In genomic region chr17:41417576-41418015, GRCh38 we compare ENCODE assay signal across 10 cellular contexts. TPM values are rescaled to one million over a fixed set of nuclear protein-coding genes. Genes with fewer than 3 reads are reported as not detected.
A peak's percentile ranks its signal among the peaks of the same experiment; 100 is the strongest.
DNase-seq lines count a peak whose midpoint lies in the region; ATAC-seq, FAIRE-seq and TF ChIP-seq lines count a peak whose summit lies in the region.
"Had no signal": no experiment of that assay in that cellular context is flagged by ENCODE, and none has a peak within 500 bp of the region (broad histone marks: within the 10 kb centered on the region; RNA-seq: fewer than 3 reads in every experiment).

No MANE protein-coding gene starts in this region.

- H3K27ac Mint-ChIP-seq in neural crest cell (ENCODE audit: unreplicated experiment), result no peak overlapping the region

- intact Hi-C loops in IMR-90 (cut with micrococcal nuclease), result no loop called here

- peak overlapping the region; percentile 54 for H2BK20ac ChIP-seq in IMR-90 (ENCODE audit: low read depth, low read length)

- peaks cover 30% of the 10 kb centered on the region for H3K4me1 Mint-ChIP-seq in neural crest cell

- no peaks in the 10 kb centered on the region for H3K79me1 ChIP-seq in IMR-90 (ENCODE audit: low read depth in 1 of 2, low read length in 2 of 2)

- peak overlapping the region; percentile 85; the same call in 1 of the 2 replicates for H2AK5ac ChIP-seq in IMR-90 (ENCODE audit: low read depth, low read length)

- 0 out of 2 replicates have a peak overlapping the region, but pooled peaks have one; percentile 12 for H3K4me2 ChIP-seq in IMR-90 (ENCODE audit: low read depth, low read length)

- dilution Hi-C loops in IMR-90 (cut with HindIII; ENCODE audit: low sequenced_read_pairs, unreplicated experiment), result no loop called here

- CTCF ChIA-PET in IMR-90 (lab: Yijun Ruan, JAX), result interaction anchor here (1.9 kb wide), 1 partner anchor 131 kb away, joined by 4 read pairs; no protein-coding TSS in a partner anchor

- H3K9ac ChIP-seq in IMR-90 (ENCODE audit: low read depth, low read length), result no peak overlapping the region

- peak overlapping the region; percentile 65 for H3K4ac ChIP-seq in IMR-90 (ENCODE audit: low read depth, low read length)

- H4K8ac ChIP-seq in IMR-90 (ENCODE audit: low read depth in 2 of 2, low read length in 2 of 2), result peak overlapping the region; percentile 58 to 67; a peak in 2 of 4 replicates

- H2AFZ ChIP-seq in IMR-90 (replicated peaks; ENCODE audit: low read length, poor library complexity), result peak overlapping the region; percentile 1

- TF ChIP-seq CTCF in GM10266 (IDR thresholded peaks at IDR 0.05; ENCODE audit: control insufficient read depth, insufficient read depth, low read depth, missing control alignments) (peak; percentile 50), IMR-90 (conservative IDR thresholded peaks at IDR 0.05; ENCODE audit: low read depth, low read length) (0 out of 2 replicates have a peak, but pooled peaks have one; percentile 20), bronchial epithelial cell (IDR thresholded peaks at IDR 0.05; ENCODE audit: insufficient read depth, low read length, severe bottlenecking) (peak; percentile 74), neural crest cell (conservative IDR thresholded peaks at IDR 0.05) (peak; percentile 66), suprapubic skin (IDR thresholded peaks at IDR 0.05) (peak in 1 of 2 donors; percentile 22)

- POLR2A ChIA-PET in IMR-90 (lab: Charles Lee; ENCODE audit: unreplicated experiment), result no interaction called here

- peak overlapping the region; percentile 64 for H2BK5ac ChIP-seq in IMR-90 (ENCODE audit: low read depth, low read length, poor library complexity, severe bottlenecking)

- BruUV-seq in IMR-90 (replicated peaks; lab: Mats Ljungman, UMichigan), result no TSS peak

- H3K56ac ChIP-seq in IMR-90 (ENCODE audit: extremely low read depth, insufficient read depth, low read length), result no peak overlapping the region

- peaks cover 2% of the 10 kb centered on the region for H3K9me3 Mint-ChIP-seq in neural crest cell

- no peaks in the 10 kb centered on the region for H3K36me3 Mint-ChIP-seq in neural crest cell (ENCODE audit: low read depth)

- H2BK15ac ChIP-seq in IMR-90 (ENCODE audit: low read depth, low read length), result peak overlapping the region; percentile 75; the same call in 2 of the 3 replicates

- H3K4me1 ChIP-seq in IMR-90 (ENCODE audit: control insufficient read depth, insufficient read depth, low read length) (peaks cover 36% of the 10 kb centered on the region), suprapubic skin (peaks cover 30% of the 10 kb centered on the region)

- peak overlapping the region; percentile 11 for H3K27ac ChIP-seq in IMR-90 (ENCODE audit: insufficient read depth, low read length)
- H3K27ac ChIP-seq in suprapubic skin, result no peak overlapping the region
- H3K27ac ChIP-seq: right atrium auricular region had no signal

- ATAC-seq in IMR-90 (ENCODE audit: low read depth), result no peak
- no peak for ATAC-seq in HG02970 (IDR thresholded peaks at IDR 0.05; ENCODE audit: low FRiP score, unreplicated experiment)
- ATAC-seq in HG03571 (IDR thresholded peaks at IDR 0.05; ENCODE audit: unreplicated experiment), result no peak

- TF ChIP-seq EP300 in suprapubic skin (IDR thresholded peaks at IDR 0.05), result no peak

- H4K20me1 ChIP-seq in IMR-90 (ENCODE audit: insufficient read depth, low read length), result no peaks in the 10 kb centered on the region

- no peak for TF ChIP-seq RAD21 in IMR-90 (IDR thresholded peaks at IDR 0.05; ENCODE audit: low read length)

- FAIRE-seq in bronchial epithelial cell (lab: Jason Lieb, UNC), result no peak

- no peak overlapping the region for H3K4me3 Mint-ChIP-seq in neural crest cell

- peak overlapping the region; percentile 83 for H4K5ac ChIP-seq in IMR-90 (ENCODE audit: low read depth, low read length)

- TF ChIP-seq POLR2A in IMR-90 (IDR thresholded peaks at IDR 0.05; ENCODE audit: low read depth, low read length), result no peak
- TF ChIP-seq POLR2A in suprapubic skin (IDR thresholded peaks at IDR 0.05), result no peak

- 0% methylated on average over 1 of the region's 4 CpGs; no CpG with 5 or more reads in 1 of the 2 experiments for WGBS in IMR-90 (ENCODE audit: extremely low coverage in 2 of 2, insufficient read length in 1 of 2), 2 experiments
- WGBS in suprapubic skin, result 40% methylated on average over 4 of the region's 4 CpGs

- H3K9me3 ChIP-seq in IMR-90 (ENCODE audit: control insufficient read depth, insufficient read depth, low read length) (no peaks in the 10 kb centered on the region), suprapubic skin (no peaks in the 10 kb centered on the region)
- H3K9me3 ChIP-seq: right atrium auricular region had no signal

- peak overlapping the region; percentile 79 for H2AK9ac ChIP-seq in IMR-90 (replicated peaks; ENCODE audit: low read depth, low read length, poor library complexity)

- H3K27me3 ChIP-seq in IMR-90 (ENCODE audit: control insufficient read depth, insufficient read depth, low read length) (no peaks in the 10 kb centered on the region), bronchial epithelial cell (ENCODE audit: control insufficient read depth, insufficient read depth, low read length) (no peaks in the 10 kb centered on the region), suprapubic skin (peaks cover 3% of the 10 kb centered on the region)
- H3K27me3 ChIP-seq: right atrium auricular region had no signal

- H3K23ac ChIP-seq in IMR-90 (ENCODE audit: low read depth, low read length), result no peak overlapping the region

- H3K4me3 ChIP-seq in IMR-90 (ENCODE audit: insufficient read depth, low read depth, low read length), result no peak overlapping the region
- H3K4me3 ChIP-seq in bronchial epithelial cell (ENCODE audit: low read depth, low read length), result no peak overlapping the region
- no peak overlapping the region for H3K4me3 ChIP-seq in suprapubic skin
- H3K4me3 ChIP-seq: right atrium auricular region had no signal

- in situ Hi-C loops in IMR-90 (cut with MboI; ENCODE audit: low sequenced_read_pairs), result no loop called here

- H3K9me1 ChIP-seq in IMR-90 (ENCODE audit: insufficient read depth, low read length), result peaks cover 29% of the 10 kb centered on the region

- DNase-seq in GM10266 (ENCODE audit: extremely low spot score) (peak; percentile 33), IMR-90 (peak; percentile 43), bronchial epithelial cell (ENCODE audit: low read depth) (peak; percentile 91), neural crest cell (ENCODE audit: low read depth, low spot score) (no peak), suprapubic skin (ENCODE audit: low spot score in 2 of 2) (no peak)
- DNase-seq: NCI-H187 had no signal

- peak overlapping the region; percentile 74; the same call in 1 of the 2 replicates for H3K18ac ChIP-seq in IMR-90 (ENCODE audit: low read depth, low read length)

- no peaks in the 10 kb centered on the region for H3K27me3 Mint-ChIP-seq in neural crest cell (ENCODE audit: low read depth)

- peak overlapping the region; percentile 89; the same call in 1 of the 2 replicates for H3K14ac ChIP-seq in IMR-90 (replicated peaks; ENCODE audit: low read depth, low read length)

- H2BK120ac ChIP-seq in IMR-90 (ENCODE audit: low read depth, low read length), result peak overlapping the region; percentile 56

- H4K91ac ChIP-seq in IMR-90 (ENCODE audit: insufficient read depth, low read depth, low read length), result peak overlapping the region; percentile 62

- H3K36me3 ChIP-seq in IMR-90 (ENCODE audit: control insufficient read depth, insufficient read depth, low read length) (no peaks in the 10 kb centered on the region), bronchial epithelial cell (ENCODE audit: control insufficient read depth, insufficient read depth, low read length) (no peaks in the 10 kb centered on the region), suprapubic skin (no peaks in the 10 kb centered on the region)
- H3K36me3 ChIP-seq: right atrium auricular region had no signal

TF ChIP-seq in IMR-90, 13 proteins besides CTCF, POLR2A, EP300 and RAD21 (continues in another document):
- TF ChIP-seq MAFK (IDR thresholded peaks at IDR 0.05; ENCODE audit: low read depth, low read length), result no peak

RNA-seq across cellular contexts. Expression of gene KRT37, which starts 6.8 kb away (rescaled TPM):
- total RNA-seq in IMR-90 (2012; rRNA removed), result not detected in 2 replicates
- polyA plus RNA-seq in IMR-90 (2012; rRNA removed), result not detected in 2 replicates
- polyA plus RNA-seq in IMR-90 (2012; cell fraction: cytosol; rRNA removed), result not detected in 2 replicates
- not detected in 2 replicates for polyA plus RNA-seq in IMR-90 (2012; cell fraction: nucleus; rRNA removed; ENCODE audit: low replicate concordance)
- total RNA-seq in bronchial epithelial cell, result not detected in 2 replicates
- total RNA-seq in neural crest cell, result not detected in 2 replicates
- total RNA-seq in suprapubic skin, result 1 to 10 TPM in 1 of 4 donors, under 1 TPM in 1, not detected in 2; 0.53 to 7.1 TPM
- total RNA-seq: right atrium auricular region, urinary bladder had no signal
- polyA plus RNA-seq: urinary bladder had no signal

RNA-seq across cellular contexts. Expression of gene KRT31, which starts 20.2 kb away (rescaled TPM):
- total RNA-seq in IMR-90 (2012; rRNA removed), result not detected in 2 replicates
- 0.05 TPM in 1 of 2 replicates, not detected in the other for polyA plus RNA-seq in IMR-90 (2012; rRNA removed)
- not detected in 2 replicates for polyA plus RNA-seq in IMR-90 (2012; cell fraction: cytosol; rRNA removed)
- 0.07 and 0.08 TPM in 2 replicates for polyA plus RNA-seq in IMR-90 (2012; cell fraction: nucleus; rRNA removed; ENCODE audit: low replicate concordance)
- total RNA-seq in bronchial epithelial cell, result 0.26 TPM in 1 of 2 replicates, not detected in the other
- not detected in 2 replicates for total RNA-seq in neural crest cell
- 100 to 1,000 TPM in 1 of 4 donors, 10 to 100 TPM in 3; 38.5 to 618 (median 84.8) TPM for total RNA-seq in suprapubic skin
- total RNA-seq: right atrium auricular region had no signal
- polyA plus RNA-seq: urinary bladder had no signal

RNA-seq across cellular contexts. Expression of gene KRT38, which starts 23.2 kb away (rescaled TPM):
- not detected in 2 replicates for total RNA-seq in IMR-90 (2012; rRNA removed)
- 0.04 and 0.09 TPM in 2 replicates for polyA plus RNA-seq in IMR-90 (2012; rRNA removed)
- polyA plus RNA-seq in IMR-90 (2012; cell fraction: cytosol; rRNA removed), result 0.04 and 0.09 TPM in 2 replicates
- 0.02 and 0.03 TPM in 2 replicates for polyA plus RNA-seq in IMR-90 (2012; cell fraction: nucleus; rRNA removed; ENCODE audit: low replicate concordance)
- total RNA-seq in bronchial epithelial cell, result not detected in 2 replicates
- not detected in 2 replicates for total RNA-seq in neural crest cell
- total RNA-seq in suprapubic skin, result 10 to 100 TPM in 1 of 4 donors, 1 to 10 TPM in 2, not detected in 1; 1.6 to 21.6 (median 3.9) TPM
- total RNA-seq: right atrium auricular region, urinary bladder had no signal
- polyA plus RNA-seq: urinary bladder had no signal

RNA-seq across cellular contexts. Expression of gene KRT34, which starts 35.5 kb away (rescaled TPM):
- total RNA-seq in IMR-90 (2012; rRNA removed), result 3.6 and 3.9 TPM in 2 replicates
- polyA plus RNA-seq in IMR-90 (2012; rRNA removed), result 3.4 and 4.2 TPM in 2 replicates
- polyA plus RNA-seq in IMR-90 (2012; cell fraction: cytosol; rRNA removed), result 1.6 and 2.5 TPM in 2 replicates
- polyA plus RNA-seq in IMR-90 (2012; cell fraction: nucleus; rRNA removed; ENCODE audit: low replicate concordance), result 1.4 and 3.1 TPM in 2 replicates
- 0.26 and 0.53 TPM in 2 replicates for total RNA-seq in bronchial epithelial cell
- total RNA-seq in neural crest cell, result not detected in 2 replicates
- total RNA-seq in suprapubic skin, result 100 to 1,000 TPM in 1 of 4 donors, 10 to 100 TPM in 2, under 1 TPM in 1; 0.56 to 117 (median 22.2) TPM
- total RNA-seq: right atrium auricular region, urinary bladder had no signal
- polyA plus RNA-seq: urinary bladder had no signal

RNA-seq across cellular contexts. Expression of gene KRT33B, which starts 48.0 kb away (rescaled TPM):
- total RNA-seq in IMR-90 (2012; rRNA removed), result 0.18 and 0.28 TPM in 2 replicates
- polyA plus RNA-seq in IMR-90 (2012; rRNA removed), result 0.14 and 0.22 TPM in 2 replicates
- polyA plus RNA-seq in IMR-90 (2012; cell fraction: cytosol; rRNA removed), result 0.19 and 0.22 TPM in 2 replicates
- polyA plus RNA-seq in IMR-90 (2012; cell fraction: nucleus; rRNA removed; ENCODE audit: low replicate concordance), result 0.25 TPM in 1 of 2 replicates, not detected in the other
- total RNA-seq in bronchial epithelial cell, result 0.79 and 1.7 TPM in 2 replicates
- not detected in 2 replicates for total RNA-seq in neural crest cell
- 100 to 1,000 TPM in 1 of 4 donors, 10 to 100 TPM in 2, not detected in 1; 10.7 to 194 (median 27.9) TPM for total RNA-seq in suprapubic skin
- total RNA-seq: right atrium auricular region, urinary bladder had no signal
- polyA plus RNA-seq: urinary bladder had no signal

Comparison
In these comparisons a context has a peak if more than half of its experiments do, and no peak if none do; other contexts are left out.
1. DNase-seq: peak in GM10266 (single experiment), IMR-90 (single experiment) and bronchial epithelial cell (single experiment); none in neural crest cell (single experiment) and suprapubic skin (0 of 2).
2. RNA of gene KRT31, which starts 20.2 kb away (total RNA-seq): 38.5 to 618 TPM in suprapubic skin; not detected in IMR-90, 0.26 TPM in bronchial epithelial cell and not detected in neural crest cell; every median in the first group is over 10 times any median in the second.